Comparison of ENCODE assay signal across 8 cellular contexts in genomic region chr6:29748391-29749352, GRCh38. TPM values are rescaled to one million over a fixed set of nuclear protein-coding genes. Genes with fewer than 3 reads are reported as not detected.
DNase-seq lines count a peak whose midpoint lies in the region; ATAC-seq lines count a peak whose summit lies in the region.

No MANE protein-coding gene starts in this region.

- H3K4me3 ChIP-seq in esophagus (ENCODE audit: low read depth in 1 of 2, low read length in 2 of 2) (peak overlapping the region; percentile 75), muscle layer of colon (ENCODE audit: low read depth in 1 of 2, low read length in 2 of 2) (peak overlapping the region; percentile 71 to 75)

- peaks cover 2 to 13% of the 10 kb centered on the region in 2 donors for H3K4me1 ChIP-seq in esophagus (ENCODE audit: control insufficient read depth in 2 of 2, insufficient read depth in 2 of 2, low read length in 1 of 2)
- H3K4me1 ChIP-seq in muscle layer of colon (ENCODE audit: insufficient read depth, low read length): peaks cover 27% of the 10 kb centered on the region

- peaks cover 0 to 3% of the 10 kb centered on the region in 2 donors for H3K9me3 ChIP-seq in esophagus (ENCODE audit: control insufficient read depth in 2 of 2, insufficient read depth in 1 of 2, low read depth in 1 of 2, low read length in 1 of 2)
- H3K9me3 ChIP-seq in muscle layer of colon (ENCODE audit: low read length): no peaks in the 10 kb centered on the region

- WGBS in esophagus, 2 donors: 0% methylated on average over 61 to 65 of the region's 65 CpGs

- H3K36me3 ChIP-seq in esophagus (ENCODE audit: control insufficient read depth in 2 of 2, insufficient read depth in 2 of 2, low read length in 1 of 2): no peaks in the 10 kb centered on the region
- H3K36me3 ChIP-seq in muscle layer of colon (ENCODE audit: insufficient read depth, low read length): no peaks in the 10 kb centered on the region

- peak; percentile 78 for ATAC-seq in GM18909 (IDR thresholded peaks at IDR 0.05; ENCODE audit: poor library complexity, unreplicated experiment)
- peak; percentile 71 for ATAC-seq in HG03159 (IDR thresholded peaks at IDR 0.05; ENCODE audit: unreplicated experiment)

- peak; percentile 94 for DNase-seq in AG20443 (ENCODE audit: low spot score)
- DNase-seq in NOMO-1 treated with dmso at 0.1 percent for 144 hours (lab: John Stamatoyannopoulos, UW; ENCODE audit: unreplicated experiment): peak; percentile 81
- peak; percentile 80 for DNase-seq in activated T-cell treated with anti-CD3 and anti-CD28 coated beads for 48 hours (ENCODE audit: low read depth)
- peak; percentile 90 for DNase-seq in stimulated activated CD8-positive, alpha-beta memory T cell treated with anti-CD3 and anti-CD28 coated beads, Interleukin-4, amount 100 ng/mL, for 48 hours

- H3K27me3 ChIP-seq in esophagus (ENCODE audit: control insufficient read depth in 1 of 2, insufficient read depth in 2 of 2, low read length in 2 of 2) (no peaks in the 10 kb centered on the region), muscle layer of colon (ENCODE audit: control insufficient read depth in 1 of 2, insufficient read depth in 2 of 2, low read length in 2 of 2) (no peaks in the 10 kb centered on the region)

- peak overlapping the region; percentile 30 for H3K9ac ChIP-seq in muscle layer of colon (ENCODE audit: low read length)

- H3K27ac ChIP-seq in esophagus (ENCODE audit: low read depth in 2 of 2, low read length in 1 of 2) (peak overlapping the region; percentile 45 to 63), muscle layer of colon (ENCODE audit: low read depth, low read length) (peak overlapping the region; percentile 70)

RNA-seq across cellular contexts. Expression of gene HLA-F, which starts 25.4 kb away (rescaled TPM):
- 10 to 100 TPM; 25.2 to 35.6 TPM for polyA plus RNA-seq in esophagus

Comparison
In these comparisons a context has a peak if more than half of its experiments do, and no peak if none do; other contexts are left out.
1. Peak in every context shown above with its lines: DNase-seq, ATAC-seq, H3K4me3 ChIP-seq and H3K27ac ChIP-seq.